Comparison of ENCODE assay signal across 8 cellular contexts in genomic region chr7:74606909-74607255, GRCh38. TPM values are rescaled to one million over a fixed set of nuclear protein-coding genes. Genes with fewer than 3 reads are reported as not detected.
A peak's percentile ranks its signal among the peaks of the same experiment; 100 is the strongest.
DNase-seq lines count a peak whose midpoint lies in the region; ATAC-seq and TF ChIP-seq lines count a peak whose summit lies in the region.

No MANE protein-coding gene starts in this region.

- H3K4me1 ChIP-seq in BLaER1 (peaks cover 28% of the 10 kb centered on the region), ectodermal cell (ENCODE audit: control insufficient read depth, insufficient read depth, low read length) (no peaks in the 10 kb centered on the region)

- H3K36me3 ChIP-seq in BLaER1 = peaks cover 16% of the 10 kb centered on the region
- H3K36me3 ChIP-seq in KOPT-K1 (ENCODE audit: insufficient read depth, low read length) = no peaks in the 10 kb centered on the region
- H3K36me3 ChIP-seq in ectodermal cell (ENCODE audit: control insufficient read depth, insufficient read depth, low read length) = no peaks in the 10 kb centered on the region

- H3K4me1 Mint-ChIP-seq in nephron = peaks cover 13% of the 10 kb centered on the region

- no peaks in the 10 kb centered on the region for H4K20me1 ChIP-seq in BLaER1

- H3K4me3 ChIP-seq in BLaER1 (peak overlapping the region; percentile 60), ectodermal cell (ENCODE audit: insufficient read depth, low read depth, low read length) (peak overlapping the region; percentile 20)

- peak overlapping the region; percentile 53 to 76 (median 68) for H3K4me3 Mint-ChIP-seq in nephron

- TF ChIP-seq CTCF in nephron (IDR thresholded peaks at IDR 0.05; ENCODE audit: unreplicated experiment in 3 of 3) = no peak

- peak overlapping the region; percentile 55; the same call in 1 of the 2 replicates for H3K9ac ChIP-seq in BLaER1

- H3K27ac Mint-ChIP-seq in nephron = peak overlapping the region in 2 of 3 experiments; percentile 29 to 41

- H3K27me3 ChIP-seq in BLaER1 (no peaks in the 10 kb centered on the region), ectodermal cell (ENCODE audit: control insufficient read depth, insufficient read depth, low read length, poor library complexity, severe bottlenecking) (no peaks in the 10 kb centered on the region)

- H3K27ac ChIP-seq in BLaER1 = peak overlapping the region; percentile 19; the same call in 1 of the 2 replicates
- peak overlapping the region; percentile 25 for H3K27ac ChIP-seq in KOPT-K1 (ENCODE audit: low read depth, low read length, poor library complexity, severe bottlenecking)
- no peak overlapping the region for H3K27ac ChIP-seq in ectodermal cell (ENCODE audit: insufficient read depth, low read depth, low read length, poor library complexity, severe bottlenecking)

- ATAC-seq in HG03521 (IDR thresholded peaks at IDR 0.05; ENCODE audit: unreplicated experiment) = no peak

- no peaks in the 10 kb centered on the region for H3K9me3 Mint-ChIP-seq in nephron

- H3K9me3 ChIP-seq in BLaER1 (no peaks in the 10 kb centered on the region), KOPT-K1 (ENCODE audit: insufficient read depth, low read length, poor library complexity, severe bottlenecking) (no peaks in the 10 kb centered on the region), ectodermal cell (ENCODE audit: control insufficient read depth, low read length) (no peaks in the 10 kb centered on the region)

- DNase-seq in NK-92 (lab: John Stamatoyannopoulos, UW; ENCODE audit: unreplicated experiment) = no peak
- DNase-seq in H4 (ENCODE audit: low spot score) = no peak
- DNase-seq in stimulated activated CD8-positive, alpha-beta memory T cell treated with anti-CD3 and anti-CD28 coated beads, Interleukin-4, amount 100 ng/mL, for 48 hours = no peak

- peak overlapping the region; percentile 79 for H3K4me2 ChIP-seq in BLaER1

- no peaks in the 10 kb centered on the region for H3K27me3 Mint-ChIP-seq in nephron (ENCODE audit: low read depth)

- H3K36me3 Mint-ChIP-seq in nephron (ENCODE audit: low read depth) = peaks cover 19% of the 10 kb centered on the region

- WGBS in ectodermal cell, 2 experiments = 83 to 84% methylated on average over 9 of the region's 9 CpGs

RNA-seq across cellular contexts. Expression of gene GTF2I, which starts 50.6 kb away (rescaled TPM):
- 323 TPM for polyA plus RNA-seq in ectodermal cell (2013, experiment 1 of 4)
- 337 TPM for polyA plus RNA-seq in ectodermal cell (2013, experiment 2 of 4)
- 254 TPM for polyA plus RNA-seq in ectodermal cell (2013, experiment 3 of 4)
- polyA plus RNA-seq in ectodermal cell (2013, experiment 4 of 4) = 274 TPM
- 114 and 135 TPM in 2 replicates for total RNA-seq in H4 (2014; rRNA removed; shearing (Covaris generic))
